ENCODE assay signal across 14 cellular contexts in the genomic region with DNA sequence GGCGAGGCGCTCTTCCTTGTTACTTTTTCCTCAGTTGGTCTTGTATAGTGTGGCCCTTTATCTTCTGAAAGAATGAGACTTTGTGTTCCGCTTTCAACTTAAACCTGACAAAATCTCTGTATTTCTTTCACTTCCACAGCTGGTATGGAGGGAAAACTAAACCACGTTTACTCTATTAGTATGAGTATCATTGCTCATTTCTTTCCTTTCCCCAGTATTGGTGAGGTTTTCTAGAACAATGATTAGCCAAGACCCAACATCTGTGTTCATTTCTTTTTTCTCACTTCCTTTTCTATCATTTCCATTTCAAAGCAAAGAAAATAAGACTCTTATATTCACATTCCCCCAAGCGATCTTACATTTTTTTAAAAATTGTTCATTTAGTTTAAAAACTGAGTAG.
DNase-seq lines count a peak whose midpoint lies in the region; ATAC-seq and TF ChIP-seq lines count a peak whose summit lies in the region.
"Had no signal": no experiment of that assay in that cellular context is flagged by ENCODE, and none has a peak within 500 bp of the region (broad histone marks: within the 10 kb centered on the region; RNA-seq: fewer than 3 reads in every experiment).

No MANE protein-coding gene starts in this region.

- H3K4me1 ChIP-seq in left ventricle myocardium inferior = peaks cover 4% of the 10 kb centered on the region
- no peaks in the 10 kb centered on the region for H3K4me1 ChIP-seq in MM.1S (ENCODE audit: low read length)
- H3K4me1 ChIP-seq: body of pancreas, foreskin keratinocyte had no signal

- H3K4me1 Mint-ChIP-seq in activated T-helper 17 cell treated with anti-CD3 and anti-CD28 coated beads, Interleukin-2, amount 50 U/mL, for 72 hours = no peaks in the 10 kb centered on the region
- H3K4me1 Mint-ChIP-seq: activated CD4-positive, alpha-beta T cell treated with anti-CD3 and anti-CD28 coated beads for 36 hours had no signal

- TF ChIP-seq CTCF in left ventricle myocardium inferior (IDR thresholded peaks at IDR 0.05; ENCODE audit: borderline replicate concordance) (no peak), MM.1S (IDR thresholded peaks at IDR 0.05; ENCODE audit: low read length) (no peak)

- H3K27me3 Mint-ChIP-seq in activated T-helper 17 cell treated with anti-CD3 and anti-CD28 coated beads, Interleukin-2, amount 50 U/mL, for 72 hours = peaks cover 12% of the 10 kb centered on the region

- no peaks in the 10 kb centered on the region for H3K36me3 Mint-ChIP-seq in activated T-helper 17 cell treated with anti-CD3 and anti-CD28 coated beads, Interleukin-2, amount 50 U/mL, for 72 hours (ENCODE audit: low read depth)

- H3K9ac ChIP-seq in MM.1S (ENCODE audit: low read length) = no peak overlapping the region

- ATAC-seq in GM18519 (IDR thresholded peaks at IDR 0.05; ENCODE audit: low FRiP score, unreplicated experiment) (peak; percentile 75), GM21360 (IDR thresholded peaks at IDR 0.05; ENCODE audit: unreplicated experiment) (peak; percentile 88), HG02938 (IDR thresholded peaks at IDR 0.05; ENCODE audit: unreplicated experiment) (peak; percentile 98), HG03521 (IDR thresholded peaks at IDR 0.05; ENCODE audit: unreplicated experiment) (peak; percentile 83)
- ATAC-seq in activated T-helper 17 cell treated with anti-CD3 and anti-CD28 coated beads, Interleukin-2, amount 50 U/mL, for 72 hours (replicated peaks) = no peak
- ATAC-seq: activated CD4-positive, alpha-beta T cell treated with anti-CD3 and anti-CD28 coated beads for 36 hours; body of pancreas; foreskin keratinocyte had no signal

- no peak overlapping the region for H3K4me2 ChIP-seq in MM.1S (ENCODE audit: low read depth, low read length)

- H3K27ac Mint-ChIP-seq in activated T-helper 17 cell treated with anti-CD3 and anti-CD28 coated beads, Interleukin-2, amount 50 U/mL, for 72 hours = no peak overlapping the region
- H3K27ac Mint-ChIP-seq: activated CD4-positive, alpha-beta T cell treated with anti-CD3 and anti-CD28 coated beads for 36 hours had no signal

- H2AFZ ChIP-seq in MM.1S (ENCODE audit: low read length) = no peak overlapping the region

- no peaks in the 10 kb centered on the region for H3K79me2 ChIP-seq in MM.1S (ENCODE audit: low read length)

- no peaks in the 10 kb centered on the region for H3K9me2 ChIP-seq in MM.1S (replicated peaks; ENCODE audit: insufficient read depth, low read length)

- intact Hi-C loops in left ventricle myocardium inferior (cut with micrococcal nuclease) = no loop called here

- H3K27me3 ChIP-seq in left ventricle myocardium inferior (ENCODE audit: low read depth) = peaks cover 82% of the 10 kb centered on the region
- H3K27me3 ChIP-seq in MM.1S (replicated peaks; ENCODE audit: insufficient read depth, low read length) = peaks cover 25% of the 10 kb centered on the region; the same call in 1 of the 2 replicates
- H3K27me3 ChIP-seq: body of pancreas, foreskin keratinocyte, Peyer's patch had no signal

- no peak overlapping the region for H3K27ac ChIP-seq in left ventricle myocardium inferior (replicated peaks)
- no peak overlapping the region for H3K27ac ChIP-seq in MM.1S (ENCODE audit: low read length)
- H3K27ac ChIP-seq: body of pancreas, foreskin keratinocyte, Peyer's patch had no signal

- DNase-seq in left ventricle myocardium inferior (no peak), SHP77 treated with DMSO at 0.1 percent for 48 hours (lab: John Stamatoyannopoulos, UW) (no peak), MM.1S (no peak)
- DNase-seq: activated CD4-positive, alpha-beta T cell treated with anti-CD3 and anti-CD28 coated beads for 36 hours; body of pancreas; DMS53; effector memory CD4-positive, alpha-beta T cell; foreskin keratinocyte; Peyer's patch had no signal

- no peak overlapping the region for H3K4me3 Mint-ChIP-seq in activated T-helper 17 cell treated with anti-CD3 and anti-CD28 coated beads, Interleukin-2, amount 50 U/mL, for 72 hours
- H3K4me3 Mint-ChIP-seq: activated CD4-positive, alpha-beta T cell treated with anti-CD3 and anti-CD28 coated beads for 36 hours had no signal

- H3K9me3 Mint-ChIP-seq in activated T-helper 17 cell treated with anti-CD3 and anti-CD28 coated beads, Interleukin-2, amount 50 U/mL, for 72 hours = no peaks in the 10 kb centered on the region

- H3F3A ChIP-seq in MM.1S (ENCODE audit: insufficient read depth, low read length) = no peaks in the 10 kb centered on the region

- H3K4me3 ChIP-seq in left ventricle myocardium inferior = no peak overlapping the region
- no peak overlapping the region for H3K4me3 ChIP-seq in MM.1S (ENCODE audit: low read length)
- H3K4me3 ChIP-seq: body of pancreas, Peyer's patch had no signal

- H3K36me3 ChIP-seq in left ventricle myocardium inferior (no peaks in the 10 kb centered on the region), MM.1S (replicated peaks; ENCODE audit: insufficient read depth, low read length) (no peaks in the 10 kb centered on the region)
- H3K36me3 ChIP-seq: Peyer's patch had no signal

- no peaks in the 10 kb centered on the region for H4K20me1 ChIP-seq in MM.1S (ENCODE audit: insufficient read depth, low read length)

- no peaks in the 10 kb centered on the region for H3K9me3 ChIP-seq in left ventricle myocardium inferior (replicated peaks)
- H3K9me3 ChIP-seq in MM.1S (replicated peaks; ENCODE audit: insufficient read depth, low read length) = no peaks in the 10 kb centered on the region
- H3K9me3 ChIP-seq: body of pancreas, Peyer's patch had no signal
